1 cellular context compared by ENCODE assay signal in genomic region chr2:167862787-167863186, GRCh38.
TF ChIP-seq lines count a peak whose summit lies in the region.

No MANE protein-coding gene starts in this region.

TF ChIP-seq in SK-N-SH treated with all-trans-retinoic acid at 6 μM for 48 hours, 23 proteins besides CTCF, POLR2A, EP300 and RAD21 (continued from another document):
- TF ChIP-seq TSHZ2 (CRISPR knock-in tag; IDR thresholded peaks at IDR 0.05) (no peak), ZNF70 (CRISPR knock-in tag; IDR thresholded peaks at IDR 0.05) (no peak), PPARA (CRISPR knock-in tag; IDR thresholded peaks at IDR 0.05; ENCODE audit: borderline replicate concordance) (no peak), TCF4 (CRISPR knock-in tag; IDR thresholded peaks at IDR 0.05; ENCODE audit: borderline replicate concordance) (no peak)
